ENCODE assay signal across 30 cellular contexts in the genomic region with DNA sequence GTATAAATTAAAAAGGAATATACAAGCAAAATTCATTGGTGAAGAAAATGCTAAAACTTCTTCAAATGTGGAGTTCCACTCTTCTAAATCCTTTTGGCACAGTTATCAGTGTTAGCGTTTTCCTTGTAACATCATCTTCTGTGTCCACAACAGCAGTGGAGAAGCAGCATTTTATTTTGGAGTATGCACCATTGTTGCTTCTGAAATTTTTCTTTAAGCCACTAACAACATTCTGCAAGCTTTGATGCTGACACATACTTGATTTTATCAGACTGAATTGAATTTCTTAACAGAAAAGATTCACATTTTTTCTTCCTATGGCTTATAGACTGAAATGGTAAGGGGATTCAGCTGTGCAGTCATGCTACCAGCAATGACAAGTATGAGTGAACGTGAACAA.
DNase-seq lines count a peak whose midpoint lies in the region; ATAC-seq, FAIRE-seq and TF ChIP-seq lines count a peak whose summit lies in the region.
"Had no signal": no experiment of that assay in that cellular context is flagged by ENCODE, and none has a peak within 500 bp of the region (broad histone marks: within the 10 kb centered on the region; RNA-seq: fewer than 3 reads in every experiment).

No MANE protein-coding gene starts in this region.

- no peaks in the 10 kb centered on the region for H3K9me1 ChIP-seq in keratinocyte (ENCODE audit: control insufficient read depth, extremely low read depth, insufficient read depth, low read length)

- TF ChIP-seq CTCF in keratinocyte (optimal IDR thresholded peaks at IDR 0.05 in 1 of 3, IDR thresholded peaks at IDR 0.05 in 1 of 3, conservative IDR thresholded peaks at IDR 0.05 in 1 of 3; ENCODE audit: extremely low read depth in 1 of 3, insufficient read depth in 2 of 3, low read length in 3 of 3) (no peak), body of pancreas (IDR thresholded peaks at IDR 0.05) (no peak)

- dilution Hi-C loops in keratinocyte (cut with MboI; ENCODE audit: extremely low pct_ligation_motif_present, low sequenced_read_pairs) = no loop called here

- intact Hi-C loops in body of pancreas (cut with DNase I) = no loop called here

- H2AFZ ChIP-seq in keratinocyte (ENCODE audit: control insufficient read depth, low read length) = no peak overlapping the region

- H4K20me1 ChIP-seq in keratinocyte (ENCODE audit: control insufficient read depth, extremely low read depth, insufficient read depth, low read length) = no peaks in the 10 kb centered on the region
- H4K20me1 ChIP-seq: BLaER1 treated with 17β-estradiol and CSF1 and Interleukin-3, amounts not matched to agents 10 nM and 100 nM had no signal

- peak overlapping the region; percentile 37 for H3K4me2 ChIP-seq in keratinocyte (ENCODE audit: control insufficient read depth, extremely low read depth, insufficient read depth, low read depth, low read length)
- H3K4me2 ChIP-seq: PC-9 had no signal

- peaks cover 10 to 22% of the 10 kb centered on the region in 2 donors for H3K4me1 Mint-ChIP-seq in stimulated activated naive B cell treated with anti-CD40 and anti-IgM and Interleukin-4, amounts not matched to agents 10 μg/mL and 1 μg/mL and 100 μg/mL, for 72 hours

- H3K9me3 Mint-ChIP-seq in stimulated activated naive B cell treated with anti-CD40 and anti-IgM and Interleukin-4, amounts not matched to agents 10 μg/mL and 1 μg/mL and 100 μg/mL, for 72 hours = peaks cover 0 to 2% of the 10 kb centered on the region in 2 donors
- H3K9me3 Mint-ChIP-seq: T-cell had no signal

- H3K4me1 ChIP-seq in keratinocyte (ENCODE audit: control insufficient read depth, extremely low read depth, insufficient read depth, low read length) = peaks cover 20% of the 10 kb centered on the region
- no peaks in the 10 kb centered on the region for H3K4me1 ChIP-seq in body of pancreas

- H3K27me3 ChIP-seq in keratinocyte (ENCODE audit: control insufficient read depth, extremely low read depth, insufficient read depth, low read length) = no peaks in the 10 kb centered on the region
- no peaks in the 10 kb centered on the region for H3K27me3 ChIP-seq in body of pancreas
- H3K27me3 ChIP-seq: BLaER1 treated with 17β-estradiol and CSF1 and Interleukin-3, amounts not matched to agents 10 nM and 100 nM; SJCRH30 had no signal

- ATAC-seq in body of pancreas (no peak), GM21528 (IDR thresholded peaks at IDR 0.05; ENCODE audit: low FRiP score, unreplicated experiment) (no peak)
- ATAC-seq in stimulated activated naive B cell treated with anti-CD40 and anti-IgM and Interleukin-4, amounts not matched to agents 10 μg/mL and 1 μg/mL and 100 μg/mL, for 72 hours (replicated peaks) = no peak
- ATAC-seq: HepG2, Right ventricle myocardium inferior, T-cell had no signal

- H3K4me3 Mint-ChIP-seq in stimulated activated naive B cell treated with anti-CD40 and anti-IgM and Interleukin-4, amounts not matched to agents 10 μg/mL and 1 μg/mL and 100 μg/mL, for 72 hours = no peak overlapping the region
- H3K4me3 Mint-ChIP-seq: CD4-positive, alpha-beta memory T cell; T-cell had no signal

- H3K9me3 ChIP-seq in keratinocyte (ENCODE audit: control insufficient read depth, low read depth, low read length) (no peaks in the 10 kb centered on the region), body of pancreas (no peaks in the 10 kb centered on the region)
- H3K9me3 ChIP-seq: BLaER1 treated with 17β-estradiol and CSF1 and Interleukin-3, amounts not matched to agents 10 nM and 100 nM; SJCRH30 had no signal

- H3K36me3 ChIP-seq in keratinocyte (ENCODE audit: control insufficient read depth in 2 of 2, extremely low read depth in 1 of 2, insufficient read depth in 2 of 2, low read length in 2 of 2) (no peaks in the 10 kb centered on the region), body of pancreas (replicated peaks in 1 of 2; ENCODE audit: insufficient read depth in 1 of 2, low read depth in 2 of 2) (no peaks in the 10 kb centered on the region)
- H3K36me3 ChIP-seq: BLaER1 treated with 17β-estradiol and CSF1 and Interleukin-3, amounts not matched to agents 10 nM and 100 nM; SJCRH30 had no signal

- H3K27ac Mint-ChIP-seq in stimulated activated naive B cell treated with anti-CD40 and anti-IgM and Interleukin-4, amounts not matched to agents 10 μg/mL and 1 μg/mL and 100 μg/mL, for 72 hours = no peak overlapping the region
- H3K27ac Mint-ChIP-seq: T-cell had no signal

- no peak overlapping the region for H3K9ac ChIP-seq in keratinocyte (ENCODE audit: control insufficient read depth, extremely low read depth, insufficient read depth, low read length)
- H3K9ac ChIP-seq: BLaER1 treated with 17β-estradiol and CSF1 and Interleukin-3, amounts not matched to agents 10 nM and 100 nM had no signal

- WGBS in body of pancreas, 2 donors = 85 to 91% methylated on average over 2 of the region's 2 CpGs

- FAIRE-seq in keratinocyte (lab: Jason Lieb, UNC) = no peak
- FAIRE-seq: A204.1, GM12892, HepG2 had no signal

- peaks cover 0 to 4% of the 10 kb centered on the region in 2 donors for H3K36me3 Mint-ChIP-seq in stimulated activated naive B cell treated with anti-CD40 and anti-IgM and Interleukin-4, amounts not matched to agents 10 μg/mL and 1 μg/mL and 100 μg/mL, for 72 hours
- H3K36me3 Mint-ChIP-seq: CD4-positive, alpha-beta memory T cell; T-cell had no signal

- H3K27ac ChIP-seq in keratinocyte (ENCODE audit: control insufficient read depth, insufficient read depth, low read length) = no peak overlapping the region
- H3K27ac ChIP-seq in body of pancreas = no peak overlapping the region
- H3K27ac ChIP-seq: BLaER1 treated with 17β-estradiol and CSF1 and Interleukin-3, amounts not matched to agents 10 nM and 100 nM; HL-60; PC-9; SJCRH30 had no signal

- H3K79me2 ChIP-seq in keratinocyte (ENCODE audit: control insufficient read depth, insufficient read depth, low read length) = no peaks in the 10 kb centered on the region

- DNase-seq in ELR (ENCODE audit: low read depth) = peak; percentile 45
- DNase-seq in M059J (ENCODE audit: low read depth) = peak; percentile 48
- no peak for DNase-seq in keratinocyte (ENCODE audit: low read depth, low spot score)
- DNase-seq in body of pancreas = no peak
- no peak for DNase-seq in C1 segment of cervical spinal cord (lab: John Stamatoyannopoulos, UW)
- DNase-seq in stimulated activated naive B cell treated with anti-CD40 and anti-IgM and Interleukin-4, amounts not matched to agents 10 μg/mL and 1 μg/mL and 100 μg/mL, for 72 hours = no peak
- DNase-seq: AML-193; CD4-positive, alpha-beta memory T cell; COR-L47; H7; Karpas-422; MV-4-11; NCI-H1105; NCI-H1436 treated with DMSO at 0.1 percent for 48 hours; NCI-H1930; NCI-H2107; NCI-H446; NCI-H524 treated with DMSO at 0.1 percent for 48 hours; NCI-H82; NK-92 treated with Interleukin-12 subunit alpha and Interleukin-12 subunit beta, amount 100 ng/mL, for 24 hours; SJCRH30; T-cell had no signal

- TF ChIP-seq POLR2A in body of pancreas (IDR thresholded peaks at IDR 0.05) = no peak

- no peaks in the 10 kb centered on the region for H3K27me3 Mint-ChIP-seq in stimulated activated naive B cell treated with anti-CD40 and anti-IgM and Interleukin-4, amounts not matched to agents 10 μg/mL and 1 μg/mL and 100 μg/mL, for 72 hours
- H3K27me3 Mint-ChIP-seq: CD4-positive, alpha-beta memory T cell; T-cell had no signal

- H3K4me3 ChIP-seq in keratinocyte (ENCODE audit: control insufficient read depth in 2 of 3, extremely low read depth in 1 of 3, insufficient read depth in 2 of 3, low read depth in 1 of 3, low read length in 3 of 3) (no peak overlapping the region), body of pancreas (no peak overlapping the region)
- H3K4me3 ChIP-seq: BLaER1 treated with 17β-estradiol and CSF1 and Interleukin-3, amounts not matched to agents 10 nM and 100 nM; PC-9; SJCRH30 had no signal

Comparison
In these comparisons a context has a peak if more than half of its experiments do, and no peak if none do; other contexts are left out.
1. DNase-seq: peak in ELR (single experiment) and M059J (single experiment); none in keratinocyte (single experiment), body of pancreas (0 of 4), C1 segment of cervical spinal cord (0 of 14) and stimulated activated naive B cell treated with anti-CD40 and anti-IgM and Interleukin-4, amounts not matched to agents 10 μg/mL and 1 μg/mL and 100 μg/mL, for 72 hours (single experiment).